ENCODE assay signal across 1 cellular context in the genomic region with DNA sequence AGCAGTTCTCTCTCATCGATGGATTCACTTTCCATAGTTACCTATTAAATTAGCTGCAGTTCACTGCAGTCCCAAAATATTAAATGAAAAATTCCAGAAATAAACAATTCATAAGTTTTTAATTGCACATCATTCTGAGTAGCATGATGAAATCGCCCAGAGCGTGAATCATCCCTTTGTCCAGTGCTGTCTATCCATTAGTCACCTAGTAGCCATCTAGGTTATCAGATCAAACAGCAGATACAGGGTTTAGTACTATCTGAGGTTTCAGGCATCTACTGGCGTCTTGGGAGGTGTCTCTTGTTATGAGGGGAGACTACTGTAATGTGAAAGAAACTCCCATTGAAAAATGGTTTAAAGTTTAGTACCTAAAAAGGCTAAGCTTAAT.
TF ChIP-seq lines count a peak whose summit lies in the region.

No MANE protein-coding gene starts in this region.

TF ChIP-seq in SK-N-SH, 30 proteins besides CTCF, POLR2A, EP300 and RAD21 (continued from another document):
- TF ChIP-seq, protein P1, sequence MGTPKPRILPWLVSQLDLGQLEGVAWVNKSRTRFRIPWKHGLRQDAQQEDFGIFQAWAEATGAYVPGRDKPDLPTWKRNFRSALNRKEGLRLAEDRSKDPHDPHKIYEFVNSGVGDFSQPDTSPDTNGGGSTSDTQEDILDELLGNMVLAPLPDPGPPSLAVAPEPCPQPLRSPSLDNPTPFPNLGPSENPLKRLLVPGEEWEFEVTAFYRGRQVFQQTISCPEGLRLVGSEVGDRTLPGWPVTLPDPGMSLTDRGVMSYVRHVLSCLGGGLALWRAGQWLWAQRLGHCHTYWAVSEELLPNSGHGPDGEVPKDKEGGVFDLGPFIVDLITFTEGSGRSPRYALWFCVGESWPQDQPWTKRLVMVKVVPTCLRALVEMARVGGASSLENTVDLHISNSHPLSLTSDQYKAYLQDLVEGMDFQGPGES (IDR thresholded peaks at IDR 0.05; ENCODE audit: low read depth, low read length) = no peak
- TF ChIP-seq JUND (IDR thresholded peaks at IDR 0.05) = peak; percentile 97
- TF ChIP-seq TEAD4 (IDR thresholded peaks at IDR 0.05; ENCODE audit: borderline replicate concordance, insufficient read depth) = peak; percentile 74; the same call in 1 of the 2 replicates
- TF ChIP-seq RXRA (IDR thresholded peaks at IDR 0.05; ENCODE audit: borderline replicate concordance, low read depth) = peak; percentile 79; the same call in 1 of the 2 replicates
- TF ChIP-seq GATA2 (CRISPR knock-in tag; IDR thresholded peaks at IDR 0.05) = no peak
- TF ChIP-seq SMC3 (IDR thresholded peaks at IDR 0.05; ENCODE audit: low read depth, low read length) = no peak
- TF ChIP-seq FOXM1 (IDR thresholded peaks at IDR 0.05; ENCODE audit: low read depth) = peak; percentile 78
- peak; percentile 97 for TF ChIP-seq FOSL2 (IDR thresholded peaks at IDR 0.05; ENCODE audit: borderline replicate concordance, low read depth)
- TF ChIP-seq NRF1 (IDR thresholded peaks at IDR 0.05; ENCODE audit: low read depth, low read length) = no peak
